12 cellular contexts compared by ENCODE assay signal in the genomic region with DNA sequence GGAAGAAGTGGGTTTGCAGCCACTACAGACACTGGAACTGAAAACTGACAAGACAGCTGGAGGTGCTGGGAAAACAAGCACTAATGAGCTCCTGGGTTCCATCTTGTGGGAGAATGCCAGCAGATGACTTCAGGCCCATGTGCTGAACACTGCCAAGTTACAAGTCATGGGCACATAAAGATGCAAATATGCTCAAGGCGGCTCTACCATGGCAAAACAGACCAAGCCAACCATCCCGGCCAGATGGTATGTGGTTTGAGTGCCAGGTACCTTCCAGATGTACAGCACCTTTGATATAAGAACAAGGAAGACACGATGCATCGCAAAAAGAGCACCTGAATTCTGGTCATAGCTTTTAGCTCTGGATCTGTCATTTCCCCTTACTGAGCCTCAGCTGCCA. TPM values are rescaled to one million over a fixed set of nuclear protein-coding genes. Genes with fewer than 3 reads are reported as not detected.
A peak's percentile ranks its signal among the peaks of the same experiment; 100 is the strongest.
DNase-seq lines count a peak whose midpoint lies in the region; ATAC-seq and TF ChIP-seq lines count a peak whose summit lies in the region.
"Had no signal": no experiment of that assay in that cellular context is flagged by ENCODE, and none has a peak within 500 bp of the region (broad histone marks: within the 10 kb centered on the region; RNA-seq: fewer than 3 reads in every experiment).

No MANE protein-coding gene starts in this region.

- no peaks in the 10 kb centered on the region for H3K27me3 Mint-ChIP-seq in T-helper 2 cell treated with Interferon-gamma antibody and Interleukin-4, amounts not matched to agents 5 μg/mL and 100 μg/mL, for 36 hours (ENCODE audit: low read depth)
- H3K27me3 Mint-ChIP-seq in naive thymus-derived CD8-positive, alpha-beta T cell: no peaks in the 10 kb centered on the region
- peaks cover 3% of the 10 kb centered on the region for H3K27me3 Mint-ChIP-seq in chondrocyte (ENCODE audit: low read depth)

- no peaks in the 10 kb centered on the region for H3K9me2 ChIP-seq in MM.1S (replicated peaks; ENCODE audit: insufficient read depth, low read length)

- peaks cover 83% of the 10 kb centered on the region for H3K36me3 Mint-ChIP-seq in T-helper 2 cell treated with Interferon-gamma antibody and Interleukin-4, amounts not matched to agents 5 μg/mL and 100 μg/mL, for 36 hours (ENCODE audit: low read depth)
- peaks cover 0 to 48% (median 28%) of the 10 kb centered on the region in 3 donors for H3K36me3 Mint-ChIP-seq in naive thymus-derived CD8-positive, alpha-beta T cell
- no peaks in the 10 kb centered on the region for H3K36me3 Mint-ChIP-seq in chondrocyte (ENCODE audit: low read depth)
- H3K36me3 Mint-ChIP-seq: neural progenitor cell had no signal

- H3K4me3 ChIP-seq in MM.1S (ENCODE audit: low read length): no peak overlapping the region
- H3K4me3 ChIP-seq: neural progenitor cell had no signal

- TF ChIP-seq CTCF in MM.1S (IDR thresholded peaks at IDR 0.05; ENCODE audit: low read length): 0 out of 2 replicates have a peak, but pooled peaks have one; percentile 3
- TF ChIP-seq CTCF in VCaP (conservative IDR thresholded peaks at IDR 0.05): no peak
- TF ChIP-seq CTCF in chondrocyte (IDR thresholded peaks at IDR 0.05): no peak

- peak overlapping the region; percentile 93 for H3K27ac Mint-ChIP-seq in T-helper 2 cell treated with Interferon-gamma antibody and Interleukin-4, amounts not matched to agents 5 μg/mL and 100 μg/mL, for 36 hours
- peak overlapping the region; percentile 35 to 95 (median 90) for H3K27ac Mint-ChIP-seq in naive thymus-derived CD8-positive, alpha-beta T cell
- no peak overlapping the region for H3K27ac Mint-ChIP-seq in chondrocyte (ENCODE audit: unreplicated experiment)
- H3K27ac Mint-ChIP-seq: neural progenitor cell had no signal

- no peak overlapping the region for H3K9ac ChIP-seq in MM.1S (ENCODE audit: low read length)
- H3K9ac ChIP-seq: neural progenitor cell had no signal

- peaks cover 64% of the 10 kb centered on the region for H3K4me1 Mint-ChIP-seq in T-helper 2 cell treated with Interferon-gamma antibody and Interleukin-4, amounts not matched to agents 5 μg/mL and 100 μg/mL, for 36 hours (ENCODE audit: low read depth)
- peaks cover 38 to 91% (median 76%) of the 10 kb centered on the region in 4 donors for H3K4me1 Mint-ChIP-seq in naive thymus-derived CD8-positive, alpha-beta T cell
- peaks cover 21% of the 10 kb centered on the region for H3K4me1 Mint-ChIP-seq in chondrocyte (ENCODE audit: low read depth)
- H3K4me1 Mint-ChIP-seq: neural progenitor cell had no signal

- H3K79me2 ChIP-seq in MM.1S (ENCODE audit: low read length): no peaks in the 10 kb centered on the region

- POLR2A ChIA-PET in naive thymus-derived CD8-positive, alpha-beta T cell (lab: Charles Lee): interaction anchor here (2.9 to 5.9 kb wide), 2 partner anchors 11 to 19 kb away, joined by 20 to 55 read pairs; a partner anchor contains a TSS

- H3K36me3 ChIP-seq in MM.1S (replicated peaks; ENCODE audit: insufficient read depth, low read length): no peaks in the 10 kb centered on the region
- H3K36me3 ChIP-seq: neural progenitor cell had no signal

- H3K27ac ChIP-seq in MM.1S (ENCODE audit: low read length) (peak overlapping the region; percentile 64; the same call in 1 of the 2 replicates), VCaP (peak overlapping the region; percentile 91)
- H3K27ac ChIP-seq: neural progenitor cell had no signal

- peaks cover 49% of the 10 kb centered on the region for H3K4me1 ChIP-seq in MM.1S (ENCODE audit: low read length)
- H3K4me1 ChIP-seq: neural progenitor cell had no signal

- peaks cover 37% of the 10 kb centered on the region for H3F3A ChIP-seq in MM.1S (ENCODE audit: insufficient read depth, low read length)

- H3K4me3 Mint-ChIP-seq in T-helper 2 cell treated with Interferon-gamma antibody and Interleukin-4, amounts not matched to agents 5 μg/mL and 100 μg/mL, for 36 hours: no peak overlapping the region
- peak overlapping the region in 3 of 10 donors; percentile 11 to 82 (median 75) for H3K4me3 Mint-ChIP-seq in naive thymus-derived CD8-positive, alpha-beta T cell
- no peak overlapping the region for H3K4me3 Mint-ChIP-seq in chondrocyte (ENCODE audit: unreplicated experiment)
- H3K4me3 Mint-ChIP-seq: neural progenitor cell had no signal

- ATAC-seq in naive thymus-derived CD8-positive, alpha-beta T cell: no peak
- ATAC-seq in GM19467 (IDR thresholded peaks at IDR 0.05; ENCODE audit: unreplicated experiment): no peak

- H2AFZ ChIP-seq in MM.1S (ENCODE audit: low read length): no peak overlapping the region
- H2AFZ ChIP-seq: neural progenitor cell had no signal

- H3K27me3 ChIP-seq in MM.1S (replicated peaks; ENCODE audit: insufficient read depth, low read length): no peaks in the 10 kb centered on the region

- no peaks in the 10 kb centered on the region for H4K20me1 ChIP-seq in MM.1S (ENCODE audit: insufficient read depth, low read length)

- no peak for DNase-seq in T-helper 2 cell treated with Interferon-gamma antibody and Interleukin-4, amounts not matched to agents 5 μg/mL and 100 μg/mL, for 36 hours (ENCODE audit: low spot score)
- DNase-seq in T-helper 2 cell (no peak), MM.1S (no peak), GM19240 (ENCODE audit: insufficient read length, low spot score) (no peak), chondrocyte (ENCODE audit: low spot score) (no peak)
- no peak for DNase-seq in naive thymus-derived CD8-positive, alpha-beta T cell
- DNase-seq: islet precursor cell had no signal

- H3K4me2 ChIP-seq in MM.1S (ENCODE audit: low read depth, low read length): peak overlapping the region; percentile 57; the same call in 1 of the 2 replicates
- H3K4me2 ChIP-seq: neural progenitor cell had no signal

- H3K9me3 Mint-ChIP-seq in T-helper 2 cell treated with Interferon-gamma antibody and Interleukin-4, amounts not matched to agents 5 μg/mL and 100 μg/mL, for 36 hours: no peaks in the 10 kb centered on the region
- no peaks in the 10 kb centered on the region for H3K9me3 Mint-ChIP-seq in naive thymus-derived CD8-positive, alpha-beta T cell
- no peaks in the 10 kb centered on the region for H3K9me3 Mint-ChIP-seq in chondrocyte (ENCODE audit: low read depth)
- H3K9me3 Mint-ChIP-seq: neural progenitor cell had no signal

- H3K9me3 ChIP-seq in MM.1S (replicated peaks; ENCODE audit: insufficient read depth, low read length): no peaks in the 10 kb centered on the region

RNA-seq across cellular contexts. Expression of a gene that starts 19.9 kb away (rescaled TPM):
- 10 to 100 TPM; 15.9 to 21.3 TPM for total RNA-seq in naive thymus-derived CD8-positive, alpha-beta T cell
- 10 to 100 TPM; 38.4 to 81.3 (median 69.8) TPM for polyA plus RNA-seq in naive thymus-derived CD8-positive, alpha-beta T cell
- not detected in 3 replicates for total RNA-seq in chondrocyte
- total RNA-seq: HepG2, NCI-H460 had no signal
- polyA plus RNA-seq: HepG2 had no signal

Comparison
In these comparisons a context has a peak if more than half of its experiments do, and no peak if none do; other contexts are left out.
1. RNA of a gene that starts 19.9 kb away (total RNA-seq): 15.9 to 21.3 TPM in naive thymus-derived CD8-positive, alpha-beta T cell; not detected in chondrocyte; every median in the first group is over 10 times any median in the second.